In the genomic region with DNA sequence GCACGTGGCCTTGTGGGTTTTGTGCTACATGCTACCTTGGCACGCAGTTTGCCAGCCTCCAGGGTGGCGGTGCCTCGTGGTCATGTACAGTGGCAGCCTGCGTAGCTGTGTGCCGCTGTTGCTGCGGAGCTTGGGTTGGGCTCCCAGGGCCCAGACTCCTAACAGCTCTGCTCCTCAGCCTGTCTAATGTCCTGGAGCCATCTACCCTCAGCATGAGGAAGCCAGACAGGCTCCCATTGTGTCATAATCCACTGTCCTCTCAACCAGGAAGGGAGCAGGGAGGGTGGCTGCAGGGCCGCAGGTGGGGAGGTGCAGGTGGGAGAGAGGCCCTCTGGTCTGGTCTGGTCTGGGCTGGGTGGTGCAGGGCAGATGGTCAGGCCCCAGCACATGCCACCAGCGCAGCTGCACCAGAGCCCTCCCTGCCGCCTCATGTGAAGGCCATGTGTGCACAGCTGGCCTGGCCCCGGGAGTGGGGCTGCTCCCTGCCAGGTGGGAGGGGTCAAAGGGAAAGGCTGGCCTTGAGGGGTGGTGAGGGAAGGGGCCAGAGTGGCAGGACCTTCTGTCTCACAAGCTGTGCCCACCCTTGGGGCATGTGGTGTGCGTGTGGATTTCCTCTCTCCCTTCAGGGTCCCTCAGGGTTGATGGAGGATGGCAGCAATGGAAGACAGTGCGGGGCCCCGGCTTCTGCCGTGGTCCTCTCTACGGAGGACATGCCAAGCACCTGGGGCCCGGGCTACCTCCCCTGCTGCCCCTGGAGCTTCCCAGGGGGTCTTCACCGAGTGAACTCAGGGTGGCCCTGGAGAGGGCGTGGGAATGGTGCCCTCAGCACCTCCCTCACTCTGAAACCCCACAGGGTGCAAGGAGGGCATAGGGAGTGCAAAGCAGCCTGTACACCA, we compare ENCODE assay signal across 11 cellular contexts. TPM values are rescaled to one million over a fixed set of nuclear protein-coding genes. Genes with fewer than 3 reads are reported as not detected.
DNase-seq lines count a peak whose midpoint lies in the region; ATAC-seq and TF ChIP-seq lines count a peak whose summit lies in the region.
"Had no signal": no experiment of that assay in that cellular context is flagged by ENCODE, and none has a peak within 500 bp of the region (broad histone marks: within the 10 kb centered on the region; RNA-seq: fewer than 3 reads in every experiment).

No MANE protein-coding gene starts in this region.

- no peak for TF ChIP-seq CTCF in vagina (IDR thresholded peaks at IDR 0.05)

- no peak overlapping the region for H2AFZ ChIP-seq in mesenchymal stem cell (ENCODE audit: low read depth, low read length)

- peak overlapping the region; percentile 62 to 79 for H2BK12ac ChIP-seq in mesenchymal stem cell (ENCODE audit: low read length in 2 of 2)

- H3K9me3 ChIP-seq in adipocyte (ENCODE audit: control insufficient read depth, low read length) (no peaks in the 10 kb centered on the region), mesenchymal stem cell (ENCODE audit: control insufficient read depth, low read length) (no peaks in the 10 kb centered on the region), vagina (no peaks in the 10 kb centered on the region)
- H3K9me3 ChIP-seq: neutrophil had no signal

- H3K27me3 ChIP-seq in adipocyte (replicated peaks; ENCODE audit: control insufficient read depth, insufficient read depth, low read length) (no peaks in the 10 kb centered on the region), mesenchymal stem cell (ENCODE audit: control insufficient read depth in 1 of 2, insufficient read depth in 1 of 2, low read length in 2 of 2) (peaks cover 0 to 22% of the 10 kb centered on the region in 2 experiments), vagina (no peaks in the 10 kb centered on the region)

- H2BK5ac ChIP-seq in mesenchymal stem cell (ENCODE audit: low read depth, low read length, poor library complexity, severe bottlenecking): no peak overlapping the region

- H3K4me1 ChIP-seq in adipocyte (ENCODE audit: control insufficient read depth, insufficient read depth, low read length): peaks cover 69% of the 10 kb centered on the region
- H3K4me1 ChIP-seq in mesenchymal stem cell (ENCODE audit: control insufficient read depth, insufficient read depth, low read depth, low read length): peaks cover 32% of the 10 kb centered on the region
- H3K4me1 ChIP-seq in vagina: peaks cover 82% of the 10 kb centered on the region

- no peak overlapping the region for H2BK120ac ChIP-seq in mesenchymal stem cell (ENCODE audit: low read depth, low read length)

- no peak for TF ChIP-seq POLR2A in vagina (IDR thresholded peaks at IDR 0.05)

- peaks cover 4% of the 10 kb centered on the region for H3K79me1 ChIP-seq in mesenchymal stem cell (replicated peaks; ENCODE audit: low read length, poor library complexity, severe bottlenecking)

- H3K18ac ChIP-seq in mesenchymal stem cell (ENCODE audit: low read depth in 1 of 2, low read length in 2 of 2): peak overlapping the region in 1 of 2 experiments; percentile 11

- H4K91ac ChIP-seq in mesenchymal stem cell (ENCODE audit: low read length): peak overlapping the region; percentile 47

- H2BK15ac ChIP-seq in mesenchymal stem cell (ENCODE audit: low read depth, poor library complexity, severe bottlenecking): no peak overlapping the region

- intact Hi-C loops in Right ventricle myocardium superior (cut with DNase I): no loop called here
- intact Hi-C loops in Right ventricle myocardium inferior (cut with DNase I): no loop called here
- intact Hi-C loops in vagina (cut with DNase I): no loop called here

- WGBS in mesenchymal stem cell: 95% methylated on average over 19 of the region's 19 CpGs

- H3K9ac ChIP-seq in adipocyte (ENCODE audit: low read length) (peak overlapping the region; percentile 49), mesenchymal stem cell (ENCODE audit: low read length) (no peak overlapping the region)

- no peak overlapping the region for H2AK5ac ChIP-seq in mesenchymal stem cell (ENCODE audit: low read length, severe bottlenecking)

- no peak overlapping the region for H3K4ac ChIP-seq in mesenchymal stem cell (ENCODE audit: low read depth in 1 of 2, low read length in 2 of 2)

- H3K4me2 ChIP-seq in mesenchymal stem cell (ENCODE audit: low read length, poor library complexity, severe bottlenecking): no peak overlapping the region

- ATAC-seq in Right ventricle myocardium superior (ENCODE audit: poor library complexity): no peak
- ATAC-seq in Right ventricle myocardium inferior: no peak
- ATAC-seq in HG03025 (IDR thresholded peaks at IDR 0.05; ENCODE audit: low FRiP score, unreplicated experiment): no peak
- no peak for ATAC-seq in GM19351 (IDR thresholded peaks at IDR 0.05; ENCODE audit: unreplicated experiment)

- H3K36me3 ChIP-seq in adipocyte (ENCODE audit: control insufficient read depth, insufficient read depth, low read length, severe bottlenecking): peaks cover 9% of the 10 kb centered on the region
- H3K36me3 ChIP-seq in mesenchymal stem cell (ENCODE audit: control insufficient read depth in 1 of 2, insufficient read depth in 2 of 2, low read depth in 1 of 2, low read length in 2 of 2): peaks cover 0 to 3% of the 10 kb centered on the region in 2 experiments
- no peaks in the 10 kb centered on the region for H3K36me3 ChIP-seq in vagina
- H3K36me3 ChIP-seq: neutrophil had no signal

- no peak overlapping the region for H3K27ac ChIP-seq in mesenchymal stem cell (ENCODE audit: low read length, poor library complexity, severe bottlenecking)
- H3K27ac ChIP-seq in vagina: peak overlapping the region; percentile 10
- H3K27ac ChIP-seq: neutrophil had no signal

- H3K4me3 ChIP-seq in adipocyte (ENCODE audit: low read length) (peak overlapping the region; percentile 31), mesenchymal stem cell (ENCODE audit: insufficient read depth in 1 of 2, low read depth in 1 of 2, low read length in 2 of 2) (no peak overlapping the region), vagina (peak overlapping the region; percentile 17 to 19)

- H4K8ac ChIP-seq in mesenchymal stem cell (ENCODE audit: low read length): no peak overlapping the region

- H3K14ac ChIP-seq in mesenchymal stem cell (ENCODE audit: low read length in 2 of 2): peak overlapping the region in 1 of 2 experiments; percentile 37

- H3K23ac ChIP-seq in mesenchymal stem cell (ENCODE audit: low read length in 2 of 2): peak overlapping the region in 1 of 2 experiments; percentile 53

- DNase-seq in Right ventricle myocardium superior (peak; percentile 49), Right ventricle myocardium inferior (ENCODE audit: missing footprints) (no peak), adipocyte (ENCODE audit: low read depth) (no peak), mesenchymal stem cell (no peak), vagina (ENCODE audit: extremely low spot score in 2 of 2) (no peak), medulla oblongata (ENCODE audit: extremely low spot score) (no peak)
- DNase-seq: activated CD4-positive, alpha-beta T cell treated with anti-CD3 and anti-CD28 coated beads for 4 hours; foreskin melanocyte had no signal

RNA-seq across cellular contexts. Expression of a gene that starts 4.8 kb away (rescaled TPM):
- 25.8 TPM for total RNA-seq in Right ventricle myocardium superior
- 29.1 TPM for total RNA-seq in Right ventricle myocardium inferior
- polyA plus RNA-seq in mesenchymal stem cell (2013, experiment 1 of 2): 5.8 TPM
- 6.0 TPM for polyA plus RNA-seq in mesenchymal stem cell (2013, experiment 2 of 2)
- total RNA-seq in vagina: 66.5 TPM

Comparison
In these comparisons a context has a peak if more than half of its experiments do, and no peak if none do; other contexts are left out.
1. H3K4me3 ChIP-seq: peak in adipocyte (single experiment) and vagina (2 of 2); none in mesenchymal stem cell (0 of 2).